Comparison of ENCODE assay signal across 32 cellular contexts in the genomic region with DNA sequence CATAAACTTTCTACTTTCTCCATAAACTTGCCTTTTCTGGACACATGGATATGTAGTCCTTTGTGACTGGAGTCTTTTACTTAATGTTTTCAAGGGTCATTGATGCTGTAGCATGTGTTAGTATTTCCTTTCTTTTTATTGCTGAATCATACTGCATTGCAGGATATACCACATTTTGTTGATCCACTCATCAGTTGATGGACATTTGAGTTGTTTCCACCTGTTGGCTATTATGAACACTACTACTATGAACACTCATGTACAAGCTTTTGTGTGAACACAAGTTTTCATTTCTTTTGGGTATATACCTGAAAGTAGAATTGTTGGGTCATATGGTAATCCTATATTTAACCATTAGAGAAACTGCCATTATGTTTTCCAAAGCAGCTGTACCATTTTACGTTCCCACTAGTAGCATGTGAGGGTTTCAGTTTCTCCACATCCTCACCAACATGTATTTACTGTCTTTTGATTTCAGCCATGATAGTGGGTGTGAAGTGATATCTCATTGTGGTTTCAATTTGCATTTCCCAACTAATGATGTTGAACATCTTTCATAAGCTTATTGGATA. TPM values are rescaled to one million over a fixed set of nuclear protein-coding genes. Genes with fewer than 3 reads are reported as not detected.
"Had no signal": no experiment of that assay in that cellular context is flagged by ENCODE, and none has a peak within 500 bp of the region (broad histone marks: within the 10 kb centered on the region; RNA-seq: fewer than 3 reads in every experiment).

No MANE protein-coding gene starts in this region.

- H3K4me3 ChIP-seq: ascending aorta, gastroesophageal sphincter, psoas muscle, right atrium auricular region, spleen, upper lobe of left lung, vagina had no signal

- H3K4me3 Mint-ChIP-seq: activated naive CD4-positive, alpha-beta T cell treated with anti-CD3 and anti-CD28 coated beads, Interleukin-2, amount 10 ng/mL, durations not matched to agents 7 days and 5 days; activated naive CD8-positive, alpha-beta T cell treated with anti-CD3 and anti-CD28 coated beads, Interleukin-2, amount 10 ng/mL, durations not matched to agents 7 days and 5 days; activated T-cell treated with anti-CD3 and anti-CD28 coated beads, Interleukin-2, amount 50 U/mL, for 72 hours; effector memory CD8-positive, alpha-beta T cell; mesothelial cell of epicardium; naive B cell; neural crest cell had no signal

- H3K27ac Mint-ChIP-seq: activated naive CD4-positive, alpha-beta T cell treated with anti-CD3 and anti-CD28 coated beads, Interleukin-2, amount 10 ng/mL, durations not matched to agents 7 days and 5 days; activated naive CD8-positive, alpha-beta T cell treated with anti-CD3 and anti-CD28 coated beads, Interleukin-2, amount 10 ng/mL, durations not matched to agents 7 days and 5 days; activated T-cell treated with anti-CD3 and anti-CD28 coated beads, Interleukin-2, amount 50 U/mL, for 72 hours; effector memory CD8-positive, alpha-beta T cell; mesothelial cell of epicardium; naive B cell had no signal

- DNase-seq: activated CD4-positive, alpha-beta T cell treated with anti-CD3 and anti-CD28 coated beads for 4 hours; activated CD4-positive, alpha-beta T cell treated with anti-CD3 and anti-CD28 coated beads, Interleukin-2, amount 50 U/mL, for 4 hours; activated effector memory CD4-positive, alpha-beta T cell treated with anti-CD3 and anti-CD28 coated beads, Interleukin-2, amount 50 U/mL, for 16 hours; activated naive CD4-positive, alpha-beta T cell treated with anti-CD3 and anti-CD28 coated beads, Interleukin-2, amount 10 ng/mL, durations not matched to agents 7 days and 5 days; activated naive CD8-positive, alpha-beta T cell treated with anti-CD3 and anti-CD28 coated beads, Interleukin-2, amount 10 ng/mL, durations not matched to agents 7 days and 5 days; activated T-cell treated with anti-CD3 and anti-CD28 coated beads for 4 hours; activated T-cell treated with anti-CD3 and anti-CD28 coated beads, Interleukin-2, amount 50 U/mL, for 72 hours; brain microvascular endothelial cell; caudate nucleus; cortex of kidney; effector memory CD8-positive, alpha-beta T cell; erythroblast; hippocampal formation; left cardiac atrium; naive B cell; occipital lobe; psoas muscle; spleen; stimulated activated CD4-positive, alpha-beta T cell treated with anti-CD3 and anti-CD28 coated beads, Interleukin-2, amount 100 ng/mL, for 48 hours; stimulated activated naive CD4-positive, alpha-beta T cell treated with Interleukin-2 at 50 U/mL for 16 hours; substantia nigra; upper lobe of left lung had no signal

- H3K36me3 Mint-ChIP-seq: activated naive CD4-positive, alpha-beta T cell treated with anti-CD3 and anti-CD28 coated beads, Interleukin-2, amount 10 ng/mL, durations not matched to agents 7 days and 5 days; activated naive CD8-positive, alpha-beta T cell treated with anti-CD3 and anti-CD28 coated beads, Interleukin-2, amount 10 ng/mL, durations not matched to agents 7 days and 5 days; mesothelial cell of epicardium; naive B cell had no signal

- ATAC-seq: activated T-cell treated with anti-CD3 and anti-CD28 coated beads, Interleukin-2, amount 50 U/mL, for 72 hours; effector memory CD8-positive, alpha-beta T cell; gastroesophageal sphincter; left cardiac atrium; psoas muscle had no signal

- H2AFZ ChIP-seq: parathyroid adenoma had no signal

- H3K9me3 ChIP-seq: ascending aorta, gastroesophageal sphincter, psoas muscle, right atrium auricular region, spleen, upper lobe of left lung, vagina had no signal

- H3K27ac ChIP-seq: ascending aorta, brain microvascular endothelial cell, gastroesophageal sphincter, parathyroid adenoma, psoas muscle, right atrium auricular region, spleen, upper lobe of left lung, vagina, VCaP had no signal

- H3K9ac ChIP-seq: parathyroid adenoma had no signal

- H3K4me1 Mint-ChIP-seq: activated naive CD4-positive, alpha-beta T cell treated with anti-CD3 and anti-CD28 coated beads, Interleukin-2, amount 10 ng/mL, durations not matched to agents 7 days and 5 days; activated naive CD8-positive, alpha-beta T cell treated with anti-CD3 and anti-CD28 coated beads, Interleukin-2, amount 10 ng/mL, durations not matched to agents 7 days and 5 days; mesothelial cell of epicardium; naive B cell had no signal

- H3K9me3 Mint-ChIP-seq: activated naive CD4-positive, alpha-beta T cell treated with anti-CD3 and anti-CD28 coated beads, Interleukin-2, amount 10 ng/mL, durations not matched to agents 7 days and 5 days; activated naive CD8-positive, alpha-beta T cell treated with anti-CD3 and anti-CD28 coated beads, Interleukin-2, amount 10 ng/mL, durations not matched to agents 7 days and 5 days; effector memory CD8-positive, alpha-beta T cell had no signal

- H3K4me1 ChIP-seq: ascending aorta, gastroesophageal sphincter, parathyroid adenoma, psoas muscle, right atrium auricular region, spleen, upper lobe of left lung, vagina had no signal

- H3K79me2 ChIP-seq: parathyroid adenoma had no signal

- H3K27me3 ChIP-seq: ascending aorta, brain microvascular endothelial cell, gastroesophageal sphincter, right atrium auricular region, upper lobe of left lung, vagina had no signal

- H3K36me3 ChIP-seq: ascending aorta, brain microvascular endothelial cell, gastroesophageal sphincter, right atrium auricular region, spleen, upper lobe of left lung, vagina had no signal

- FAIRE-seq: keratinocyte, TTC549 had no signal

RNA-seq across cellular contexts. Expression of gene GPM6B, which starts 26.3 kb away (rescaled TPM):
- total RNA-seq: activated naive CD8-positive, alpha-beta T cell treated with anti-CD3 and anti-CD28 coated beads, Interleukin-2, amount 10 ng/mL, durations not matched to agents 7 days and 5 days; activated T-cell treated with anti-CD3 and anti-CD28 coated beads, Interleukin-2, amount 50 U/mL, for 72 hours had no signal
